ENCODE assay signal across 14 cellular contexts in the genomic region with DNA sequence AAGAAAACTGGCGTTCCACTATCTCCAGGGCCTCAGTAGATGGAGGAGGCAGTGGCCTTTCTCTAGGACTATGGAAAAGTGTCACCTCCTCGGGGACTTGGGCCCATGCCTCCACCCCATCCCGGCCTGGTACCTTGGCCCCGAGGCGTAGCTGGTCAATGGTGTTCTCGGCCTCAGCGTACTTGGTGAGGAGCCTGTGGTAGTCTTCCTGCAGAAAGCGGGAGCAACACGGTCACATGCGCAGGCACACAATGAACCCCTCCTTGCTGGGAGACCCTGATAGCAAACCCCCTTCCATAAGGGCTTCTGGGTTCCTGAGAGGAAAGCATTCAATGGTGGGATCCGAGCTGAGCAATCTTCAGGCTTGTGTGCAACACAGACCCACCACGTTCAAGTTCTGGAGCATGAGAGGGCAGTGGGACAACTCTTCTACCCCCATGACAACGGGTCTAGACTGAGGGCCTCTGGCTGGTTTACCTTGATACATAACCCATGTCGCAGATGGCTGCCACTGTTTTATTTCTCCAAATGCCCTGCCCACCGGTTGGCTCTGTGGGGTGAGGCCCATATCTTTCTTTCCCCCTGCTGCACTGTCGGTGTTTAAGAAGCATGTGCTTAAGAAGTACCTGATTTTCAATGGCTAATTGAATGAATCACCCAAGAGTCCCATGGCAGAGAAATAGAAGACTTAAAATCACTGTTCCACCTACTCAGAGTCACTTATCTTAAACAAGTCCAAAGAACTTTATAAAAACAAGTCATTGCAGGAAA. TPM values are rescaled to one million over a fixed set of nuclear protein-coding genes. Genes with fewer than 3 reads are reported as not detected.
A peak's percentile ranks its signal among the peaks of the same experiment; 100 is the strongest.
DNase-seq lines count a peak whose midpoint lies in the region; ATAC-seq lines count a peak whose summit lies in the region.
"Had no signal": no experiment of that assay in that cellular context is flagged by ENCODE, and none has a peak within 500 bp of the region (broad histone marks: within the 10 kb centered on the region; RNA-seq: fewer than 3 reads in every experiment).

No MANE protein-coding gene starts in this region.

- peaks cover 0 to 2% (median 0%) of the 10 kb centered on the region in 8 donors for H3K9me3 Mint-ChIP-seq in CD4-positive, alpha-beta memory T cell
- H3K9me3 Mint-ChIP-seq in activated naive CD8-positive, alpha-beta T cell (ENCODE audit: low read depth): no peaks in the 10 kb centered on the region

- H3K4me1 Mint-ChIP-seq in CD4-positive, alpha-beta memory T cell: peaks cover 66 to 97% (median 85%) of the 10 kb centered on the region in 4 donors
- H3K4me1 Mint-ChIP-seq in activated naive CD8-positive, alpha-beta T cell (ENCODE audit: low read depth): peaks cover 92% of the 10 kb centered on the region

- intact Hi-C loops in CD4-positive, alpha-beta memory T cell (cut with micrococcal nuclease): loop anchor here (1.0 kb wide), 4 partner anchors 11 to 131 kb away; partner anchors contain the start of gene WHRN

- H3K27me3 Mint-ChIP-seq in CD4-positive, alpha-beta memory T cell: no peaks in the 10 kb centered on the region
- no peaks in the 10 kb centered on the region for H3K27me3 Mint-ChIP-seq in activated naive CD8-positive, alpha-beta T cell

- H3K36me3 Mint-ChIP-seq in CD4-positive, alpha-beta memory T cell: peaks cover 70 to 81% of the 10 kb centered on the region in 2 donors
- peaks cover 27% of the 10 kb centered on the region for H3K36me3 Mint-ChIP-seq in activated naive CD8-positive, alpha-beta T cell

- H3K4me1 ChIP-seq in CD4-positive, alpha-beta memory T cell (ENCODE audit: insufficient read depth, low read length): peaks cover 97% of the 10 kb centered on the region
- H3K4me1 ChIP-seq: Caco-2, psoas muscle had no signal

- CTCF ChIA-PET in CD4-positive, alpha-beta memory T cell (lab: Charles Lee; ENCODE audit: partially characterized antibody): interaction anchor here (0.6 to 4.9 kb wide), 12 partner anchors 11 to 280 kb away, joined by 3 to 85 read pairs (median 5); partner anchors contain the start of gene AKNA

- no peaks in the 10 kb centered on the region for H3K27me3 ChIP-seq in CD4-positive, alpha-beta memory T cell (ENCODE audit: insufficient read depth, low read length)

- H3K4me3 ChIP-seq in CD4-positive, alpha-beta memory T cell (ENCODE audit: low read length in 2 of 2): no peak overlapping the region
- H3K4me3 ChIP-seq in skin epidermis: no peak overlapping the region
- H3K4me3 ChIP-seq: psoas muscle had no signal

- H3K9me3 ChIP-seq in CD4-positive, alpha-beta memory T cell (ENCODE audit: control insufficient read depth in 1 of 2, low read length in 2 of 2): no peaks in the 10 kb centered on the region
- H3K9me3 ChIP-seq in KOPT-K1 (ENCODE audit: insufficient read depth, low read length, poor library complexity, severe bottlenecking): no peaks in the 10 kb centered on the region
- H3K9me3 ChIP-seq: Caco-2, psoas muscle had no signal

- peak overlapping the region; percentile 79 for H3K27ac ChIP-seq in CD4-positive, alpha-beta memory T cell (ENCODE audit: low read depth, low read length)
- peak overlapping the region; percentile 97 for H3K27ac ChIP-seq in KOPT-K1 (ENCODE audit: low read depth, low read length, poor library complexity, severe bottlenecking)
- H3K27ac ChIP-seq in skin epidermis: peak overlapping the region in 16 of 21 experiments; percentile 33 to 96 (median 76)
- H3K27ac ChIP-seq: psoas muscle had no signal

- no peak for ATAC-seq in HG03439 (IDR thresholded peaks at IDR 0.05; ENCODE audit: unreplicated experiment)
- ATAC-seq: psoas muscle had no signal

- H3K36me3 ChIP-seq in CD4-positive, alpha-beta memory T cell (ENCODE audit: insufficient read depth, low read length): peaks cover 54% of the 10 kb centered on the region
- peaks cover 80% of the 10 kb centered on the region for H3K36me3 ChIP-seq in KOPT-K1 (ENCODE audit: insufficient read depth, low read length)

- peak overlapping the region; percentile 78 to 99 (median 96) for H3K27ac Mint-ChIP-seq in CD4-positive, alpha-beta memory T cell
- H3K27ac Mint-ChIP-seq in activated naive CD8-positive, alpha-beta T cell: peak overlapping the region; percentile 93

- H3K4me3 Mint-ChIP-seq in CD4-positive, alpha-beta memory T cell: peak overlapping the region in 7 of 8 donors; percentile 51 to 81 (median 73)
- H3K4me3 Mint-ChIP-seq in activated naive CD8-positive, alpha-beta T cell: peak overlapping the region; percentile 70

- DNase-seq in CD4-positive, alpha-beta memory T cell: no peak
- DNase-seq in DMS53 treated with DMSO at 0.1 percent for 48 hours (lab: John Stamatoyannopoulos, UW; ENCODE audit: unreplicated experiment) (no peak), EL (no peak)
- DNase-seq: Caco-2, NCI-H1092, psoas muscle, RPMI8226 had no signal

- POLR2A ChIA-PET in CD4-positive, alpha-beta memory T cell (lab: Charles Lee; ENCODE audit: partially characterized antibody): interaction anchor here (0.7 to 37.6 kb wide), 8 partner anchors 11 to 238 kb away, joined by 3 to 1614 read pairs (median 13); partner anchors contain the start of gene AKNA

RNA-seq across cellular contexts. Expression of gene AKNA, which starts 13.6 kb away (rescaled TPM):
- total RNA-seq in CD4-positive, alpha-beta memory T cell: 100 to 1,000 TPM; 374 to 375 TPM
- polyA plus RNA-seq in CD4-positive, alpha-beta memory T cell: 10 to 100 TPM in 1 of 2 donors, 1 to 10 TPM in 1; 1.9 to 35.6 TPM

RNA-seq across cellular contexts. Expression of gene ORM2, which starts 44.5 kb away (rescaled TPM):
- total RNA-seq in CD4-positive, alpha-beta memory T cell: not detected
- not detected for polyA plus RNA-seq in CD4-positive, alpha-beta memory T cell
- total RNA-seq: mononuclear cell, NCI-H460, psoas muscle had no signal
- polyA plus RNA-seq: keratinocyte had no signal

RNA-seq across cellular contexts. Expression of gene ORM1, which starts 51.2 kb away (rescaled TPM):
- not detected for total RNA-seq in CD4-positive, alpha-beta memory T cell
- polyA plus RNA-seq in CD4-positive, alpha-beta memory T cell: not detected
- total RNA-seq: mononuclear cell, NCI-H460 had no signal
- polyA plus RNA-seq: keratinocyte had no signal
